In genomic region chr6:38702471-38703397, GRCh38 we compare ENCODE assay signal across 1 cellular context.
A peak's percentile ranks its signal among the peaks of the same experiment; 100 is the strongest.
TF ChIP-seq lines count a peak whose summit lies in the region.

GLO1 (minus strand) TSS chr6:38703145; CDS start chr6:38703054, 91 bp downstream.

TF ChIP-seq in K562, 482 proteins besides CTCF, POLR2A, EP300 and RAD21 (continued from another document and continues in another):
- TF ChIP-seq ZNF263 (CRISPR knock-in tag; IDR thresholded peaks at IDR 0.05; ENCODE audit: borderline replicate concordance) = peak; percentile 43
- peak; percentile 82 for TF ChIP-seq FOXM1 (IDR thresholded peaks at IDR 0.05; ENCODE audit: low read depth)
- TF ChIP-seq FOXM1 (CRISPR knock-in tag; IDR thresholded peaks at IDR 0.05; ENCODE audit: low read depth) = peak; percentile 70; the same call in 1 of the 2 replicates
- TF ChIP-seq, protein P1, sequence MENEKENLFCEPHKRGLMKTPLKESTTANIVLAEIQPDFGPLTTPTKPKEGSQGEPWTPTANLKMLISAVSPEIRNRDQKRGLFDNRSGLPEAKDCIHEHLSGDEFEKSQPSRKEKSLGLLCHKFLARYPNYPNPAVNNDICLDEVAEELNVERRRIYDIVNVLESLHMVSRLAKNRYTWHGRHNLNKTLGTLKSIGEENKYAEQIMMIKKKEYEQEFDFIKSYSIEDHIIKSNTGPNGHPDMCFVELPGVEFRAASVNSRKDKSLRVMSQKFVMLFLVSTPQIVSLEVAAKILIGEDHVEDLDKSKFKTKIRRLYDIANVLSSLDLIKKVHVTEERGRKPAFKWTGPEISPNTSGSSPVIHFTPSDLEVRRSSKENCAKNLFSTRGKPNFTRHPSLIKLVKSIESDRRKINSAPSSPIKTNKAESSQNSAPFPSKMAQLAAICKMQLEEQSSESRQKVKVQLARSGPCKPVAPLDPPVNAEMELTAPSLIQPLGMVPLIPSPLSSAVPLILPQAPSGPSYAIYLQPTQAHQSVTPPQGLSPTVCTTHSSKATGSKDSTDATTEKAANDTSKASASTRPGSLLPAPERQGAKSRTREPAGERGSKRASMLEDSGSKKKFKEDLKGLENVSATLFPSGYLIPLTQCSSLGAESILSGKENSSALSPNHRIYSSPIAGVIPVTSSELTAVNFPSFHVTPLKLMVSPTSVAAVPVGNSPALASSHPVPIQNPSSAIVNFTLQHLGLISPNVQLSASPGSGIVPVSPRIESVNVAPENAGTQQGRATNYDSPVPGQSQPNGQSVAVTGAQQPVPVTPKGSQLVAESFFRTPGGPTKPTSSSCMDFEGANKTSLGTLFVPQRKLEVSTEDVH (IDR thresholded peaks at IDR 0.05; ENCODE audit: low read depth, partially characterized antibody) = peak; percentile 17
- TF ChIP-seq SMARCC2 (IDR thresholded peaks at IDR 0.05; ENCODE audit: low read depth) = no peak; the same call in 1 of the 2 replicates
- TF ChIP-seq, protein P2, sequence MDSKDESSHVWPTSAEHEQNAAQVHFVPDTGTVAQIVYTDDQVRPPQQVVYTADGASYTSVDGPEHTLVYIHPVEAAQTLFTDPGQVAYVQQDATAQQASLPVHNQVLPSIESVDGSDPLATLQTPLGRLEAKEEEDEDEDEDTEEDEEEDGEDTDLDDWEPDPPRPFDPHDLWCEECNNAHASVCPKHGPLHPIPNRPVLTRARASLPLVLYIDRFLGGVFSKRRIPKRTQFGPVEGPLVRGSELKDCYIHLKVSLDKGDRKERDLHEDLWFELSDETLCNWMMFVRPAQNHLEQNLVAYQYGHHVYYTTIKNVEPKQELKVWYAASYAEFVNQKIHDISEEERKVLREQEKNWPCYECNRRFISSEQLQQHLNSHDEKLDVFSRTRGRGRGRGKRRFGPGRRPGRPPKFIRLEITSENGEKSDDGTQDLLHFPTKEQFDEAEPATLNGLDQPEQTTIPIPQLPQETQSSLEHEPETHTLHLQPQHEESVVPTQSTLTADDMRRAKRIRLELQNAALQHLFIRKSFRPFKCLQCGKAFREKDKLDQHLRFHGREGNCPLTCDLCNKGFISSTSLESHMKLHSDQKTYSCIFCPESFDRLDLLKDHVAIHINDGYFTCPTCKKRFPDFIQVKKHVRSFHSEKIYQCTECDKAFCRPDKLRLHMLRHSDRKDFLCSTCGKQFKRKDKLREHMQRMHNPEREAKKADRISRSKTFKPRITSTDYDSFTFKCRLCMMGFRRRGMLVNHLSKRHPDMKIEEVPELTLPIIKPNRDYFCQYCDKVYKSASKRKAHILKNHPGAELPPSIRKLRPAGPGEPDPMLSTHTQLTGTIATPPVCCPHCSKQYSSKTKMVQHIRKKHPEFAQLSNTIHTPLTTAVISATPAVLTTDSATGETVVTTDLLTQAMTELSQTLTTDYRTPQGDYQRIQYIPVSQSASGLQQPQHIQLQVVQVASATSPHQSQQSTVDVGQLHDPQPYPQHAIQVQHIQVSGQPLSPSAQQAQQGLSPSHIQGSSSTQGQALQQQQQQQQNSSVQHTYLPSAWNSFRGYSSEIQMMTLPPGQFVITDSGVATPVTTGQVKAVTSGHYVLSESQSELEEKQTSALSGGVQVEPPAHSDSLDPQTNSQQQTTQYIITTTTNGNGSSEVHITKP (IDR thresholded peaks at IDR 0.05; ENCODE audit: partially characterized antibody) = no peak
- TF ChIP-seq NCOA1 (IDR thresholded peaks at IDR 0.05; ENCODE audit: low read depth) = no peak
- no peak for TF ChIP-seq HDAC2 (IDR thresholded peaks at IDR 0.05)
- no peak for TF ChIP-seq KAT2B (IDR thresholded peaks at IDR 0.05; ENCODE audit: low read depth, low read length)
- no peak for TF ChIP-seq ARNT (IDR thresholded peaks at IDR 0.05)
- TF ChIP-seq POLR2AphosphoS5 (IDR thresholded peaks at IDR 0.05; ENCODE audit: control insufficient read depth, insufficient read depth, low read depth, low read length) = peak; percentile 91
- TF ChIP-seq SP1 (CRISPR knock-in tag; IDR thresholded peaks at IDR 0.05) = 0 out of 2 replicates have a peak, but pooled peaks have one; percentile 73
- TF ChIP-seq HNRNPLL (IDR thresholded peaks at IDR 0.05; ENCODE audit: low read depth, low read length, poor library complexity, severe bottlenecking) = peak; percentile 69
- TF ChIP-seq RREB1 (CRISPR knock-in tag; IDR thresholded peaks at IDR 0.05) = no peak; the same call in 1 of the 2 replicates
- no peak for TF ChIP-seq ZNF408 (CRISPR knock-in tag; IDR thresholded peaks at IDR 0.05; ENCODE audit: low read depth)
- no peak for TF ChIP-seq TCF7L2 (IDR thresholded peaks at IDR 0.05; ENCODE audit: low read depth, low read length)
- TF ChIP-seq PML (IDR thresholded peaks at IDR 0.05; ENCODE audit: low read length) = peak; percentile 89
- peak; percentile 60 for TF ChIP-seq MAFK (IDR thresholded peaks at IDR 0.05; ENCODE audit: low read length)
- peak; percentile 98 for TF ChIP-seq KDM5B (IDR thresholded peaks at IDR 0.05; ENCODE audit: insufficient replicate concordance, low read depth, low read length)
- TF ChIP-seq ZNF445 (CRISPR knock-in tag; IDR thresholded peaks at IDR 0.05; ENCODE audit: low read depth) = no peak
- TF ChIP-seq, protein P3, sequence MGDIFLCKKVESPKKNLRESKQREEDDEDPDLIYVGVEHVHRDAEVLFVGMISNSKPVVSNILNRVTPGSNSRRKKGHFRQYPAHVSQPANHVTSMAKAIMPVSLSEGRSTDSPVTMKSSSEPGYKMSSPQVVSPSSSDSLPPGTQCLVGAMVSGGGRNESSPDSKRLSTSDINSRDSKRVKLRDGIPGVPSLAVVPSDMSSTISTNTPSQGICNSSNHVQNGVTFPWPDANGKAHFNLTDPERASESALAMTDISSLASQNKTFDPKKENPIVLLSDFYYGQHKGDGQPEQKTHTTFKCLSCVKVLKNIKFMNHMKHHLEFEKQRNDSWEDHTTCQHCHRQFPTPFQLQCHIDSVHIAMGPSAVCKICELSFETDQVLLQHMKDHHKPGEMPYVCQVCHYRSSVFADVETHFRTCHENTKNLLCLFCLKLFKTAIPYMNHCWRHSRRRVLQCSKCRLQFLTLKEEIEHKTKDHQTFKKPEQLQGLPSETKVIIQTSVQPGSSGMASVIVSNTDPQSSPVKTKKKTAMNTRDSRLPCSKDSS (IDR thresholded peaks at IDR 0.05; ENCODE audit: low read depth, partially characterized antibody) = no peak
- no peak for TF ChIP-seq ADNP (tag; IDR thresholded peaks at IDR 0.05)
- TF ChIP-seq ZEB2 (IDR thresholded peaks at IDR 0.05) = no peak
- TF ChIP-seq MCM5 (IDR thresholded peaks at IDR 0.05; ENCODE audit: low read depth) = no peak
- TF ChIP-seq, protein P4, sequence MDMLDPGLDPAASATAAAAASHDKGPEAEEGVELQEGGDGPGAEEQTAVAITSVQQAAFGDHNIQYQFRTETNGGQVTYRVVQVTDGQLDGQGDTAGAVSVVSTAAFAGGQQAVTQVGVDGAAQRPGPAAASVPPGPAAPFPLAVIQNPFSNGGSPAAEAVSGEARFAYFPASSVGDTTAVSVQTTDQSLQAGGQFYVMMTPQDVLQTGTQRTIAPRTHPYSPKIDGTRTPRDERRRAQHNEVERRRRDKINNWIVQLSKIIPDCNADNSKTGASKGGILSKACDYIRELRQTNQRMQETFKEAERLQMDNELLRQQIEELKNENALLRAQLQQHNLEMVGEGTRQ (CRISPR knock-in tag; IDR thresholded peaks at IDR 0.05) = peak; percentile 23; the same call in 1 of the 2 replicates
- peak; percentile 90 for TF ChIP-seq TAF1 (IDR thresholded peaks at IDR 0.05; ENCODE audit: control insufficient read depth, extremely low read depth, insufficient read depth, low read length, severe bottlenecking)
- no peak for TF ChIP-seq NFIX (CRISPR knock-in tag; IDR thresholded peaks at IDR 0.05; ENCODE audit: low read depth)
- peak; percentile 91; the same call in 1 of the 2 replicates for TF ChIP-seq ZNF766 (CRISPR knock-in tag; conservative IDR thresholded peaks at IDR 0.05)
- 0 out of 2 replicates have a peak, but pooled peaks have one; percentile 66 for TF ChIP-seq REST (CRISPR knock-in tag; IDR thresholded peaks at IDR 0.05; ENCODE audit: low read depth)
- TF ChIP-seq PRMT5 (CRISPR knock-in tag; IDR thresholded peaks at IDR 0.05) = no peak
- TF ChIP-seq SLC30A9 (CRISPR knock-in tag; IDR thresholded peaks at IDR 0.05) = no peak
- TF ChIP-seq PPARD (CRISPR knock-in tag; IDR thresholded peaks at IDR 0.05) = no peak
- TF ChIP-seq CTBP1 (IDR thresholded peaks at IDR 0.05; ENCODE audit: borderline replicate concordance) = peak; percentile 68; the same call in 1 of the 2 replicates
- TF ChIP-seq PURB (CRISPR knock-in tag; IDR thresholded peaks at IDR 0.05; ENCODE audit: low read depth) = no peak
- peak; percentile 100 for TF ChIP-seq RBBP5 (IDR thresholded peaks at IDR 0.05; ENCODE audit: borderline replicate concordance, insufficient read depth, low read length, poor library complexity, severe bottlenecking)
- 0 out of 2 replicates have a peak, but pooled peaks have one; percentile 67 for TF ChIP-seq NR4A1 (CRISPR knock-in tag; IDR thresholded peaks at IDR 0.05)
- no peak; the same call in 1 of the 2 replicates for TF ChIP-seq NR4A1 (tag; IDR thresholded peaks at IDR 0.05)
- no peak for TF ChIP-seq ZNF778 (CRISPR knock-in tag; IDR thresholded peaks at IDR 0.05)
- peak; percentile 86 for TF ChIP-seq EGR1 (conservative IDR thresholded peaks at IDR 0.05)
- TF ChIP-seq, protein P5, sequence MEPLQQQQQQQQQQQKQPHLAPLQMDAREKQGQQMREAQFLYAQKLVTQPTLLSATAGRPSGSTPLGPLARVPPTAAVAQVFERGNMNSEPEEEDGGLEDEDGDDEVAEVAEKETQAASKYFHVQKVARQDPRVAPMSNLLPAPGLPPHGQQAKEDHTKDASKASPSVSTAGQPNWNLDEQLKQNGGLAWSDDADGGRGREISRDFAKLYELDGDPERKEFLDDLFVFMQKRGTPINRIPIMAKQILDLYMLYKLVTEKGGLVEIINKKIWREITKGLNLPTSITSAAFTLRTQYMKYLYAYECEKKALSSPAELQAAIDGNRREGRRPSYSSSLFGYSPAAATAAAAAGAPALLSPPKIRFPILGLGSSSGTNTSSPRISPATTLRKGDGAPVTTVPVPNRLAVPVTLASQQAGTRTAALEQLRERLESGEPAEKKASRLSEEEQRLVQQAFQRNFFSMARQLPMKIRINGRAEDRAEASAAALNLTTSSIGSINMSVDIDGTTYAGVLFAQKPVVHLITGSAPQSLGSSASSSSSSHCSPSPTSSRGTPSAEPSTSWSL (CRISPR knock-in tag; IDR thresholded peaks at IDR 0.05; ENCODE audit: borderline replicate concordance) = no peak
- peak; percentile 64; the same call in 1 of the 2 replicates for TF ChIP-seq XRCC5 (IDR thresholded peaks at IDR 0.05; ENCODE audit: low read depth, low read length)
- TF ChIP-seq HDAC8 (tag; IDR thresholded peaks at IDR 0.05) = no peak
- no peak for TF ChIP-seq KLF10 (CRISPR knock-in tag; IDR thresholded peaks at IDR 0.05)
- TF ChIP-seq NR2F6 (CRISPR knock-in tag; IDR thresholded peaks at IDR 0.05) = no peak
